ENCODE assay signal across 22 cellular contexts in the genomic region with DNA sequence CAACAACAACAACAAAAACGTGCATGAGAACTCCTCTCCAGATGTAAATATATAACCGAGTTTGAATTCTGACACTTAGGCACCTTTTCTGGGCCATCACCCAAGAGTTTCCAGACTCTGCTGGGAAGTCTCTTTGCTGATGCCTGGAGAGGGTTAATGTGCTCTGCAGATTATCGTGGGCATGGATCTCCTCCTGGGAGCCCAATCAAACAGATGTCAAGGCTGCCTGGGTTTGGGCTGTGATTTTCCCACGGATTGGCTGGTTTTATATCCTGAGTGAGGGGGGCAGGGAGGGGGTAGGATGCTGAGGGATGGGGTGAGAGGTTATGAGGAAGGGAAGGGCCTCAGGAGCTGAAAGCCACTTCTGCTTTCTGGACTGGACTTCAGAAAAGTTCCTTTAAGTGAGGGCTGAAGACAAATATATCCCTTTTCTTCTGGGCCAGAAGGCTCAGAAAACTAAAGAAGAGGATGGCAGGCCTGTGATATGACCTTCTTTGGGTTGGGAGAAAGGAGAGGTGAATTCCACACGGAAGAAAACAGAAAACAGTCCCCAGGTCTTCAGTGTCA. TPM values are rescaled to one million over a fixed set of nuclear protein-coding genes. Genes with fewer than 3 reads are reported as not detected.
A peak's percentile ranks its signal among the peaks of the same experiment; 100 is the strongest.
DNase-seq lines count a peak whose midpoint lies in the region; ATAC-seq and TF ChIP-seq lines count a peak whose summit lies in the region.
"Had no signal": no experiment of that assay in that cellular context is flagged by ENCODE, and none has a peak within 500 bp of the region (broad histone marks: within the 10 kb centered on the region; RNA-seq: fewer than 3 reads in every experiment).

No MANE protein-coding gene starts in this region.

- H3K27ac ChIP-seq in SK-N-SH (ENCODE audit: low read depth in 2 of 2, low read length in 1 of 2), result no peak overlapping the region
- no peak overlapping the region for H3K27ac ChIP-seq in WERI-Rb-1
- H3K27ac ChIP-seq: GM23248, Peyer's patch had no signal

- H3K9ac ChIP-seq in SK-N-SH, result no peak overlapping the region
- H3K9ac ChIP-seq: GM23248 had no signal

- 17% methylated on average over 5 of the region's 5 CpGs for WGBS in SK-N-SH (ENCODE audit: low lambda C conversion rate)

- no peak for TF ChIP-seq EP300 in SK-N-SH (IDR thresholded peaks at IDR 0.05; ENCODE audit: borderline replicate concordance in 1 of 2, low read depth in 1 of 2, low read length in 1 of 2)

- H3K9me3 ChIP-seq in SK-N-SH, result no peaks in the 10 kb centered on the region
- no peaks in the 10 kb centered on the region for H3K9me3 ChIP-seq in WERI-Rb-1 (ENCODE audit: severe bottlenecking)
- H3K9me3 ChIP-seq: A549, Peyer's patch had no signal

- no peak overlapping the region for H3K4me3 Mint-ChIP-seq in osteocyte (ENCODE audit: unreplicated experiment)
- H3K4me3 Mint-ChIP-seq: CD4-positive, alpha-beta T cell had no signal

- H3K27ac Mint-ChIP-seq in osteocyte (ENCODE audit: unreplicated experiment), result no peak overlapping the region
- H3K27ac Mint-ChIP-seq: CD4-positive, alpha-beta T cell had no signal

- H2AFZ ChIP-seq in SK-N-SH (ENCODE audit: low read depth), result no peak overlapping the region
- H2AFZ ChIP-seq: GM23248 had no signal

- no peaks in the 10 kb centered on the region for H3K9me3 Mint-ChIP-seq in osteocyte (ENCODE audit: unreplicated experiment)
- H3K9me3 Mint-ChIP-seq: CD4-positive, alpha-beta T cell had no signal

- H4K20me1 ChIP-seq in SK-N-SH (ENCODE audit: insufficient read depth), result no peaks in the 10 kb centered on the region

- ATAC-seq in SK-N-SH treated with all-trans-retinoic acid at 6 μM for 48 hours, result no peak
- no peak for ATAC-seq in GM18867 (IDR thresholded peaks at IDR 0.05; ENCODE audit: unreplicated experiment)
- ATAC-seq: A549 had no signal

- no peak for TF ChIP-seq RAD21 in SK-N-SH (IDR thresholded peaks at IDR 0.05; ENCODE audit: low read length)

- no peaks in the 10 kb centered on the region for H3K4me1 Mint-ChIP-seq in osteocyte (ENCODE audit: unreplicated experiment)

- no peak overlapping the region for H3K4me2 ChIP-seq in SK-N-SH
- H3K4me2 ChIP-seq: A549 had no signal

- H3F3A ChIP-seq in SK-N-SH (replicated peaks; ENCODE audit: insufficient read depth), result no peaks in the 10 kb centered on the region

- H3K79me2 ChIP-seq in SK-N-SH (ENCODE audit: insufficient read depth), result no peaks in the 10 kb centered on the region

- no peaks in the 10 kb centered on the region for H3K36me3 Mint-ChIP-seq in osteocyte (ENCODE audit: unreplicated experiment)

- H3K27me3 ChIP-seq in SK-N-SH (ENCODE audit: insufficient read depth), result no peaks in the 10 kb centered on the region
- no peaks in the 10 kb centered on the region for H3K27me3 ChIP-seq in WERI-Rb-1 (ENCODE audit: insufficient read depth, low read depth, severe bottlenecking)
- H3K27me3 ChIP-seq: Peyer's patch had no signal

- TF ChIP-seq CTCF in SK-N-SH (IDR thresholded peaks at IDR 0.05) (no peak), WERI-Rb-1 (IDR thresholded peaks at IDR 0.05; ENCODE audit: low read depth, low read length) (no peak), osteocyte (IDR thresholded peaks at IDR 0.05) (no peak)

- POLR2A ChIA-PET in SK-N-SH (lab: Yijun Ruan, JAX), result no interaction called here

- H3K36me3 ChIP-seq in SK-N-SH (replicated peaks in 1 of 2; ENCODE audit: control insufficient read depth in 1 of 2, insufficient read depth in 2 of 2, low read length in 1 of 2) (no peaks in the 10 kb centered on the region), WERI-Rb-1 (no peaks in the 10 kb centered on the region)
- H3K36me3 ChIP-seq: Peyer's patch had no signal

- peaks cover 0 to 3% of the 10 kb centered on the region in 2 experiments; a peak in 1 of 4 replicates for H3K4me1 ChIP-seq in SK-N-SH (ENCODE audit: control insufficient read depth in 1 of 2, insufficient read depth in 2 of 2, low read depth in 1 of 2, low read length in 1 of 2)
- H3K4me1 ChIP-seq: Peyer's patch had no signal

- H3K27me3 Mint-ChIP-seq in osteocyte (ENCODE audit: unreplicated experiment), result no peaks in the 10 kb centered on the region
- H3K27me3 Mint-ChIP-seq: CD4-positive, alpha-beta T cell had no signal

- H3K9me2 ChIP-seq in SK-N-SH, result no peaks in the 10 kb centered on the region

- H3K4me3 ChIP-seq in SK-N-SH (ENCODE audit: low read depth in 2 of 2, low read length in 1 of 2) (no peak overlapping the region), WERI-Rb-1 (ENCODE audit: low read depth, low read length) (no peak overlapping the region)
- H3K4me3 ChIP-seq: A549, GM23248, Peyer's patch had no signal

- CTCF ChIA-PET in SK-N-SH (lab: Yijun Ruan, JAX), result interaction anchor here (1.9 to 2.6 kb wide), 2 partner anchors 17 to 883 kb away, joined by 4 to 13 read pairs; no protein-coding TSS in a partner anchor

- DNase-seq in SK-N-SH (peak; percentile 50), NOMO-1 treated with dmso at 0.1 percent for 144 hours (lab: John Stamatoyannopoulos, UW; ENCODE audit: unreplicated experiment) (peak; percentile 16), WERI-Rb-1 (peak; percentile 48), NCI-H526 treated with DMSO at 0.1 percent for 48 hours (lab: John Stamatoyannopoulos, UW) (no peak), osteocyte (ENCODE audit: extremely low spot score, unreplicated experiment) (no peak), GOT3 (lab: John Stamatoyannopoulos, UW) (no peak)
- DNase-seq: Calu3; CD4-positive, alpha-beta T cell; DMS79 treated with DMSO at 0.1 percent for 48 hours; GM23248; IMR-90; NCI-H1092 treated with DMSO at 0.1 percent for 48 hours; NCI-H1694; NCI-H2107; NCI-H510A; NK-92 treated with Interleukin-12 subunit alpha and Interleukin-12 subunit beta, amount 100 ng/mL, for 24 hours; Peyer's patch; Right ventricle myocardium superior; SW 1271 had no signal

TF ChIP-seq in SK-N-SH, 30 proteins besides CTCF, POLR2A, EP300 and RAD21:
- no peak for TF ChIP-seq RFX5 (IDR thresholded peaks at IDR 0.05; ENCODE audit: low read length)
- peak; percentile 52 for TF ChIP-seq GATA2 (CRISPR knock-in tag; IDR thresholded peaks at IDR 0.05)

TF ChIP-seq in SK-N-SH treated with all-trans-retinoic acid at 6 μM for 48 hours, 23 proteins besides CTCF, POLR2A, EP300 and RAD21 (continues in another document):
- TF ChIP-seq ZNF70 (CRISPR knock-in tag; IDR thresholded peaks at IDR 0.05), result no peak
- TF ChIP-seq ARNTL (CRISPR knock-in tag; IDR thresholded peaks at IDR 0.05; ENCODE audit: borderline replicate concordance, low read depth), result no peak
- TF ChIP-seq RARB (CRISPR knock-in tag; IDR thresholded peaks at IDR 0.05), result no peak
- TF ChIP-seq, protein P1, sequence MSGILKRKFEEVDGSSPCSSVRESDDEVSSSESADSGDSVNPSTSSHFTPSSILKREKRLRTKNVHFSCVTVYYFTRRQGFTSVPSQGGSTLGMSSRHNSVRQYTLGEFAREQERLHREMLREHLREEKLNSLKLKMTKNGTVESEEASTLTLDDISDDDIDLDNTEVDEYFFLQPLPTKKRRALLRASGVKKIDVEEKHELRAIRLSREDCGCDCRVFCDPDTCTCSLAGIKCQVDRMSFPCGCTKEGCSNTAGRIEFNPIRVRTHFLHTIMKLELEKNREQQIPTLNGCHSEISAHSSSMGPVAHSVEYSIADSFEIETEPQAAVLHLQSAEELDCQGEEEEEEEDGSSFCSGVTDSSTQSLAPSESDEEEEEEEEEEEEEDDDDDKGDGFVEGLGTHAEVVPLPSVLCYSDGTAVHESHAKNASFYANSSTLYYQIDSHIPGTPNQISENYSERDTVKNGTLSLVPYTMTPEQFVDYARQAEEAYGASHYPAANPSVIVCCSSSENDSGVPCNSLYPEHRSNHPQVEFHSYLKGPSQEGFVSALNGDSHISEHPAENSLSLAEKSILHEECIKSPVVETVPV (CRISPR knock-in tag; IDR thresholded peaks at IDR 0.05), result no peak
- no peak for TF ChIP-seq TOX (CRISPR knock-in tag; IDR thresholded peaks at IDR 0.05; ENCODE audit: borderline replicate concordance)
- TF ChIP-seq ESRRG (CRISPR knock-in tag; IDR thresholded peaks at IDR 0.05), result no peak
- TF ChIP-seq ZFP30 (CRISPR knock-in tag; IDR thresholded peaks at IDR 0.05), result no peak
- no peak for TF ChIP-seq BACH2 (CRISPR knock-in tag; IDR thresholded peaks at IDR 0.05; ENCODE audit: borderline replicate concordance)
- no peak for TF ChIP-seq SNAI2 (CRISPR knock-in tag; IDR thresholded peaks at IDR 0.05)
- no peak for TF ChIP-seq CSDC2 (CRISPR knock-in tag; IDR thresholded peaks at IDR 0.05)
- TF ChIP-seq ZNF8 (CRISPR knock-in tag; IDR thresholded peaks at IDR 0.05), result no peak
- TF ChIP-seq ISL1 (CRISPR knock-in tag; IDR thresholded peaks at IDR 0.05), result no peak
- TF ChIP-seq, protein P2, sequence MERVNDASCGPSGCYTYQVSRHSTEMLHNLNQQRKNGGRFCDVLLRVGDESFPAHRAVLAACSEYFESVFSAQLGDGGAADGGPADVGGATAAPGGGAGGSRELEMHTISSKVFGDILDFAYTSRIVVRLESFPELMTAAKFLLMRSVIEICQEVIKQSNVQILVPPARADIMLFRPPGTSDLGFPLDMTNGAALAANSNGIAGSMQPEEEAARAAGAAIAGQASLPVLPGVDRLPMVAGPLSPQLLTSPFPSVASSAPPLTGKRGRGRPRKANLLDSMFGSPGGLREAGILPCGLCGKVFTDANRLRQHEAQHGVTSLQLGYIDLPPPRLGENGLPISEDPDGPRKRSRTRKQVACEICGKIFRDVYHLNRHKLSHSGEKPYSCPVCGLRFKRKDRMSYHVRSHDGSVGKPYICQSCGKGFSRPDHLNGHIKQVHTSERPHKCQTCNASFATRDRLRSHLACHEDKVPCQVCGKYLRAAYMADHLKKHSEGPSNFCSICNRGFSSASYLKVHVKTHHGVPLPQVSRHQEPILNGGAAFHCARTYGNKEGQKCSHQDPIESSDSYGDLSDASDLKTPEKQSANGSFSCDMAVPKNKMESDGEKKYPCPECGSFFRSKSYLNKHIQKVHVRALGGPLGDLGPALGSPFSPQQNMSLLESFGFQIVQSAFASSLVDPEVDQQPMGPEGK (CRISPR knock-in tag; IDR thresholded peaks at IDR 0.05; ENCODE audit: borderline replicate concordance), result no peak
- no peak for TF ChIP-seq GLIS3 (CRISPR knock-in tag; IDR thresholded peaks at IDR 0.05)
- no peak for TF ChIP-seq TCF4 (CRISPR knock-in tag; IDR thresholded peaks at IDR 0.05; ENCODE audit: borderline replicate concordance)

RNA-seq across cellular contexts. Expression of a gene that starts 4.2 kb away (rescaled TPM):
- not detected in 2 replicates for polyA plus RNA-seq in SK-N-SH (2012; rRNA removed)
- polyA plus RNA-seq in SK-N-SH (2012; cell fraction: cytosol; rRNA removed), result not detected in 2 replicates
- not detected in 2 replicates for polyA plus RNA-seq in SK-N-SH (2012; cell fraction: nucleus; rRNA removed)
- not detected in 2 replicates for total RNA-seq in osteocyte
- total RNA-seq: Calu3; CD4-positive, alpha-beta T cell; GM23248; IMR-90; Peyer's patch; Right ventricle myocardium superior had no signal
- polyA plus RNA-seq: GM23248, IMR-90 had no signal

Comparison
In these comparisons a context has a peak if more than half of its experiments do, and no peak if none do; other contexts are left out.
1. DNase-seq: peak in SK-N-SH (single experiment), NOMO-1 treated with dmso at 0.1 percent for 144 hours (single experiment) and WERI-Rb-1 (single experiment); none in NCI-H526 treated with DMSO at 0.1 percent for 48 hours (single experiment), osteocyte (single experiment) and GOT3 (single experiment).